ENCODE assay signal across 8 cellular contexts in the genomic region with DNA sequence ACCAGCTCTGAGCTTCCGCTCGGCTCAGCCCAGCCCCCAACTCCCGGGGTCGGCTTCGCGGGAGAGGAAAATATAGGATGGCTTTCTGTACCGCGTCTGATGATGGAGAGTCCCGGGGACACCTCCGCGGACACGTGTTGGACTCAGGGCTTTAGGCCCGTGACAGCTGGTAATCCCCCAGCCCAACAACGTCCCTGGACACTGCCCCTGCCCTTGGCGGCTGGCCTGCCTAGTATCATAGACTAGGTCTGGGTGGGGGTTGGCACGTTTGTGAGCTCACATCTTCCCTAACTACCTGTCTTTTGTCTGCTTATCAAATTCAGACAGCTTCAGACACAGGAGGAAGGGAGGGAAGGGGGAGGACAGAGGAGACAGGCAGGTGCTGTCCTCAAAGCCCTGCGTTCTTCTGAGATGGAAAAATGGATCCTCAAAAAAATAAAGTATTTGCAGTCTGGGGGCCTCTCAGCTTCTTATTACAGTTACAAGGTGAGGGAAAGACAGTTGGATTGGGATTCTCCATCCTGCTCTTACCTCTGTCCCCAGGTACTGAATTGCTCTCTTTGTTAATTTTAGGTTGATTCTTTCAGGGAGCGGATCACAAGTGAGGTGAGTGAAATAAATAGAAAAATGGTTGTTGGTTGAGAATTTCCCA. TPM values are rescaled to one million over a fixed set of nuclear protein-coding genes. Genes with fewer than 3 reads are reported as not detected.
DNase-seq lines count a peak whose midpoint lies in the region; ATAC-seq and TF ChIP-seq lines count a peak whose summit lies in the region.

No MANE protein-coding gene starts in this region.

- peak overlapping the region; percentile 72 to 97 for H3K4me3 ChIP-seq in CD4-positive, alpha-beta memory T cell (ENCODE audit: low read length in 2 of 2)
- H3K4me3 ChIP-seq in ascending aorta (peak overlapping the region; percentile 76 to 88), thymus (ENCODE audit: low read length) (peak overlapping the region; percentile 65)

- peaks cover 20 to 41% of the 10 kb centered on the region in 2 donors for H3K36me3 Mint-ChIP-seq in CD4-positive, alpha-beta memory T cell

- H3K9me3 ChIP-seq in CD4-positive, alpha-beta memory T cell (ENCODE audit: control insufficient read depth in 1 of 2, low read length in 2 of 2), result no peaks in the 10 kb centered on the region
- no peaks in the 10 kb centered on the region for H3K9me3 ChIP-seq in ascending aorta
- no peaks in the 10 kb centered on the region for H3K9me3 ChIP-seq in thymus (ENCODE audit: control insufficient read depth)

- H3K4me3 Mint-ChIP-seq in CD4-positive, alpha-beta memory T cell, result peak overlapping the region; percentile 93 to 97 (median 96)

- DNase-seq in CD4-positive, alpha-beta memory T cell, result no peak
- DNase-seq in ascending aorta (ENCODE audit: low spot score in 2 of 2) (no peak), left kidney (ENCODE audit: low read depth, low spot score) (peak; percentile 46), NCI-H2029 (lab: John Stamatoyannopoulos, UW) (no peak), putamen (ENCODE audit: low spot score) (no peak), pons (ENCODE audit: low spot score) (no peak)

- ATAC-seq in HG03025 (IDR thresholded peaks at IDR 0.05; ENCODE audit: low FRiP score, unreplicated experiment), result peak; percentile 5

- peaks cover 24% of the 10 kb centered on the region for H3K36me3 ChIP-seq in CD4-positive, alpha-beta memory T cell (ENCODE audit: insufficient read depth, low read length)
- H3K36me3 ChIP-seq in ascending aorta (peaks cover 34 to 37% of the 10 kb centered on the region in 2 donors), thymus (ENCODE audit: control insufficient read depth, insufficient read depth) (peaks cover 28% of the 10 kb centered on the region)

- H3K27ac Mint-ChIP-seq in CD4-positive, alpha-beta memory T cell, result peak overlapping the region; percentile 99 to 100 (median 99)

- CTCF ChIA-PET in CD4-positive, alpha-beta memory T cell (lab: Charles Lee; ENCODE audit: partially characterized antibody), result interaction anchor here (0.7 to 2.9 kb wide), 8 partner anchors 9 to 527 kb away, joined by 3 to 16 read pairs (median 4); a partner anchor contains a TSS

- peaks cover 17% of the 10 kb centered on the region for H3K4me1 ChIP-seq in CD4-positive, alpha-beta memory T cell (ENCODE audit: insufficient read depth, low read length)
- H3K4me1 ChIP-seq in ascending aorta (peaks cover 6 to 12% of the 10 kb centered on the region in 2 donors), thymus (ENCODE audit: control insufficient read depth, insufficient read depth, low read length) (peaks cover 8% of the 10 kb centered on the region)

- H3K4me1 Mint-ChIP-seq in CD4-positive, alpha-beta memory T cell, result peaks cover 19 to 35% (median 25%) of the 10 kb centered on the region in 4 donors

- peak overlapping the region; percentile 94 for H3K27ac ChIP-seq in CD4-positive, alpha-beta memory T cell (ENCODE audit: low read depth, low read length)
- H3K27ac ChIP-seq in ascending aorta (peak overlapping the region; percentile 88 to 89), thymus (ENCODE audit: low read depth) (peak overlapping the region; percentile 46)

- no peaks in the 10 kb centered on the region for H3K27me3 ChIP-seq in CD4-positive, alpha-beta memory T cell (ENCODE audit: insufficient read depth, low read length)
- no peaks in the 10 kb centered on the region for H3K27me3 ChIP-seq in ascending aorta
- H3K27me3 ChIP-seq in thymus (ENCODE audit: control insufficient read depth, insufficient read depth), result no peaks in the 10 kb centered on the region

- POLR2A ChIA-PET in CD4-positive, alpha-beta memory T cell (lab: Charles Lee; ENCODE audit: partially characterized antibody), result interaction anchor here (0.6 to 3.1 kb wide), 11 partner anchors 8 to 535 kb away, joined by 3 to 61 read pairs (median 4); a partner anchor contains a TSS

- intact Hi-C loops in CD4-positive, alpha-beta memory T cell (cut with micrococcal nuclease), result loop anchor here (1.0 to 10.0 kb wide), 2 partner anchors 10 to 651 kb away; a partner anchor contains a TSS
- intact Hi-C loops in ascending aorta (cut with DNase I), result no loop called here

- H3K27me3 Mint-ChIP-seq in CD4-positive, alpha-beta memory T cell, result no peaks in the 10 kb centered on the region

- no peak for TF ChIP-seq CTCF in ascending aorta (IDR thresholded peaks at IDR 0.05)

- 8% methylated on average over 18 of the region's 18 CpGs for WGBS in thymus

- peaks cover 0 to 3% (median 0%) of the 10 kb centered on the region in 8 donors for H3K9me3 Mint-ChIP-seq in CD4-positive, alpha-beta memory T cell

RNA-seq across cellular contexts. Expression of a gene that starts 0.7 kb away (rescaled TPM):
- 10 to 100 TPM; 65.1 to 69.9 TPM for total RNA-seq in CD4-positive, alpha-beta memory T cell
- polyA plus RNA-seq in CD4-positive, alpha-beta memory T cell, result 100 to 1,000 TPM; 125 to 171 TPM
- total RNA-seq in ascending aorta, result 29.7 TPM
- 35.0 TPM for polyA plus RNA-seq in thymus

RNA-seq across cellular contexts. Expression of a gene that starts 9.8 kb away (rescaled TPM):
- 100 to 1,000 TPM; 103 to 104 TPM for total RNA-seq in CD4-positive, alpha-beta memory T cell
- 100 to 1,000 TPM; 135 to 190 TPM for polyA plus RNA-seq in CD4-positive, alpha-beta memory T cell
- 66.1 TPM for total RNA-seq in ascending aorta
- 79.5 TPM for polyA plus RNA-seq in thymus

RNA-seq across cellular contexts. Expression of a gene that starts 10.5 kb away (rescaled TPM):
- total RNA-seq in CD4-positive, alpha-beta memory T cell, result 1 to 10 TPM; 2.7 TPM
- under 1 TPM in 1 of 2 donors, not detected in 1; 0.17 TPM for polyA plus RNA-seq in CD4-positive, alpha-beta memory T cell
- not detected for total RNA-seq in ascending aorta
- 1.1 TPM for polyA plus RNA-seq in thymus

RNA-seq across cellular contexts. Expression of a gene that starts 17.1 kb away (rescaled TPM):
- total RNA-seq in CD4-positive, alpha-beta memory T cell, result 1 to 10 TPM in 1 of 2 experiments, under 1 TPM in 1; 0.58 to 1.2 TPM
- polyA plus RNA-seq in CD4-positive, alpha-beta memory T cell, result not detected
- 128 TPM for total RNA-seq in ascending aorta
- 16.0 TPM for polyA plus RNA-seq in thymus

RNA-seq across cellular contexts. Expression of a gene that starts 35.2 kb away (rescaled TPM):
- total RNA-seq in CD4-positive, alpha-beta memory T cell, result not detected
- polyA plus RNA-seq in CD4-positive, alpha-beta memory T cell, result under 1 TPM; 0.22 to 0.43 TPM
- not detected for total RNA-seq in ascending aorta
- 0.32 TPM for polyA plus RNA-seq in thymus
